In the genomic region with DNA sequence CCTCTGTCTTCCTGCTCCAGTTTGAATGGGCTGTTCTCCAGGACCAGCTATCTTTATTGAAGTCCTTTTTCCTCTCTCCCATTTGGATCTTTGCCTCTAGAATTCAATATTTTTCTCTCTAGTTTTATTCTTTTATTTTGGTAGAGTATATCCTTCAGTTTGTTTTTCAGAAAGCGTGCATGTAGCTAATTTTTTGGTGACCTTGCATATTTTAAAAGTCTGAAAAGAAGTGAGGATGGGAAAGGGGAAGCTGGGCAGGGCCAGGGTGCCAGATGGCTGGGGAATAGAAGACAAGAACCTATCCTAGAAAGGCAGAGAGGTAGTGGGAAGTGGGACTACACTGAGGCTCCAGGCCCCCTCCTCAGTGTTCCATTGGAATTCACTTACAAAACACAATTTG, we compare ENCODE assay signal across 25 cellular contexts.
"Had no signal": no experiment of that assay in that cellular context is flagged by ENCODE, and none has a peak within 500 bp of the region (broad histone marks: within the 10 kb centered on the region; RNA-seq: fewer than 3 reads in every experiment).

No MANE protein-coding gene starts in this region.

- H3K9me3 ChIP-seq: esophagus squamous epithelium, gastrocnemius medialis, heart left ventricle, left lung, lower lobe of right lung, mucosa of descending colon had no signal

- H3K36me3 ChIP-seq: esophagus squamous epithelium, gastrocnemius medialis, heart left ventricle, left lung, lower lobe of right lung had no signal

- H3K4me1 Mint-ChIP-seq: endodermal cell, mesothelial cell of epicardium had no signal

- FAIRE-seq: colon, endometrium, islet of Langerhans, keratinocyte had no signal

- ATAC-seq: effector memory CD8-positive, alpha-beta T cell; esophagus mucosa; gastrocnemius medialis; heart left ventricle; left cardiac atrium; left lung; left ventricle myocardium superior; lower lobe of right lung; mucosa of descending colon had no signal

- H3K27me3 ChIP-seq: gastrocnemius medialis had no signal

- H3K4me1 ChIP-seq: esophagus squamous epithelium, gastrocnemius medialis, heart left ventricle, left lung, lower lobe of right lung had no signal

- H3K9me3 Mint-ChIP-seq: effector memory CD8-positive, alpha-beta T cell had no signal

- DNase-seq: effector CD8-positive, alpha-beta T cell; effector memory CD8-positive, alpha-beta T cell; endodermal cell; erythroblast; esophagus squamous epithelium; foreskin fibroblast; foreskin melanocyte; gastrocnemius medialis; heart left ventricle; hippocampal formation; left cardiac atrium; left lung; left ventricle myocardium superior; lower lobe of right lung; mesenchymal stem cell; mucosa of descending colon; naive B cell had no signal

- H3K27ac ChIP-seq: coronary artery, epithelial cell of prostate, esophagus squamous epithelium, gastrocnemius medialis, heart left ventricle, left lung, lower lobe of right lung had no signal

- H3K27ac Mint-ChIP-seq: effector memory CD8-positive, alpha-beta T cell; endodermal cell; mesothelial cell of epicardium had no signal

- H3K4me3 Mint-ChIP-seq: effector memory CD8-positive, alpha-beta T cell; endodermal cell; mesothelial cell of epicardium; naive B cell had no signal

- H3K4me3 ChIP-seq: coronary artery, esophagus squamous epithelium, gastrocnemius medialis, heart left ventricle, left lung, lower lobe of right lung, mucosa of descending colon had no signal
